In the genomic region with DNA sequence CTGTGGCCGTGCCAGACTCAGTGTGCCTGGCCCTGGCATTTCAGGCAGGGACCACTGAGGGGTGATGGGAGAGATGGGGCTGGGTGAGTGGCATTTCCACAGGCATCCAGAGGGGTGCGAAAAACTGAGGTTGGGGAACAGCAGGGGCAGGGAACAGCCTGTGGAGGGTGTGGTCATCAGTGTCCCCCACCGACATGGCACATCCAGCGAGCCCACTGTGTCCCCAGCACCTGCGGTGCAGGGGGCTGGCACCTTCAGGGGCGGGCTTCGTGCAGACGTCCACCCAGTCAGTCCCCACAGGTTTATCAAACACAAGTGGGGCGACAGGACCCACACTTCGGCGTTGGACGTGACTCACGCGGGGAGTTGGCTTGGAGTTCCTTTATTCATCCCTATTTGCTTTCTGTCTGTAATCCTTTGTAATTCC, we compare ENCODE assay signal across 15 cellular contexts. TPM values are rescaled to one million over a fixed set of nuclear protein-coding genes. Genes with fewer than 3 reads are reported as not detected.
DNase-seq lines count a peak whose midpoint lies in the region; ATAC-seq and TF ChIP-seq lines count a peak whose summit lies in the region.
"Had no signal": no experiment of that assay in that cellular context is flagged by ENCODE, and none has a peak within 500 bp of the region (broad histone marks: within the 10 kb centered on the region; RNA-seq: fewer than 3 reads in every experiment).

No MANE protein-coding gene starts in this region.

- H3K4me1 Mint-ChIP-seq in dendritic cell treated with granulocyte-macrophage colony-stimulating factor and Interleukin-4, amounts not matched to agents 40 ng/mL and 50 ng/mL, for 4 days (ENCODE audit: low read depth) = peaks cover 56% of the 10 kb centered on the region

- H3K9ac ChIP-seq in mesenchymal stem cell (ENCODE audit: low read length) = no peak overlapping the region
- H3K9ac ChIP-seq: BLaER1, SK-N-SH had no signal

- DNase-seq in mesenchymal stem cell = no peak
- DNase-seq in upper lobe of right lung = peak; percentile 48
- no peak for DNase-seq in T-helper 9 cell
- DNase-seq in RKO (ENCODE audit: low spot score) = no peak
- DNase-seq: CD8-positive, alpha-beta memory T cell; DMS79; NCI-H1105; NCI-H748 treated with DMSO at 0.1 percent for 48 hours; NK-92 treated with Interleukin-12 subunit alpha and Interleukin-12 subunit beta, amount 100 ng/mL, for 24 hours; SHP77 treated with DMSO at 0.1 percent for 48 hours; SK-N-SH had no signal

- CTCF ChIA-PET in HEK293 (lab: Yijun Ruan, JAX) = no interaction called here

- H3K9me3 Mint-ChIP-seq in dendritic cell treated with granulocyte-macrophage colony-stimulating factor and Interleukin-4, amounts not matched to agents 40 ng/mL and 50 ng/mL, for 4 days = no peaks in the 10 kb centered on the region
- H3K9me3 Mint-ChIP-seq: CD8-positive, alpha-beta memory T cell had no signal

- H2BK120ac ChIP-seq in mesenchymal stem cell (ENCODE audit: low read depth, low read length) = no peak overlapping the region

- 97% methylated on average over 11 of the region's 14 CpGs for WGBS in mesenchymal stem cell

- no peak overlapping the region for H4K8ac ChIP-seq in mesenchymal stem cell (ENCODE audit: low read length)

- POLR2A ChIA-PET in HEK293 (lab: Yijun Ruan, JAX) = no interaction called here

- ATAC-seq in upper lobe of right lung (no peak), HG02678 (IDR thresholded peaks at IDR 0.05; ENCODE audit: unreplicated experiment) (no peak)

- H3K4me1 ChIP-seq in HEK293 (ENCODE audit: control insufficient read depth, insufficient read depth, low read length) (peaks cover 4% of the 10 kb centered on the region; the same call in 1 of the 2 replicates), mesenchymal stem cell (ENCODE audit: control insufficient read depth, insufficient read depth, low read depth, low read length) (peaks cover 5% of the 10 kb centered on the region), upper lobe of right lung (no peaks in the 10 kb centered on the region)

- peak overlapping the region in 1 of 2 experiments; percentile 54 for H3K23ac ChIP-seq in mesenchymal stem cell (ENCODE audit: low read length in 2 of 2)

- H2BK15ac ChIP-seq in mesenchymal stem cell (ENCODE audit: low read depth, poor library complexity, severe bottlenecking) = peak overlapping the region; percentile 15

- H3K9me3 ChIP-seq in HEK293 (ENCODE audit: control insufficient read depth, insufficient read depth, low read depth, low read length) = no peaks in the 10 kb centered on the region
- H3K9me3 ChIP-seq in mesenchymal stem cell (ENCODE audit: control insufficient read depth, low read length) = no peaks in the 10 kb centered on the region
- H3K9me3 ChIP-seq in upper lobe of right lung = no peaks in the 10 kb centered on the region
- H3K9me3 ChIP-seq: SK-N-SH had no signal

- H3K79me1 ChIP-seq in mesenchymal stem cell (replicated peaks; ENCODE audit: low read length, poor library complexity, severe bottlenecking) = peaks cover 59% of the 10 kb centered on the region

- no peak overlapping the region for H2BK12ac ChIP-seq in mesenchymal stem cell (ENCODE audit: low read length in 2 of 2)

- no peak overlapping the region for H2AFZ ChIP-seq in mesenchymal stem cell (ENCODE audit: low read depth, low read length)

- H2BK5ac ChIP-seq in mesenchymal stem cell (ENCODE audit: low read depth, low read length, poor library complexity, severe bottlenecking) = no peak overlapping the region

- TF ChIP-seq CTCF in HEK293 (tag by site-specific recombination; IDR thresholded peaks at IDR 0.05) (no peak), upper lobe of right lung (IDR thresholded peaks at IDR 0.05) (no peak)

- H3K4me3 Mint-ChIP-seq in dendritic cell treated with granulocyte-macrophage colony-stimulating factor and Interleukin-4, amounts not matched to agents 40 ng/mL and 50 ng/mL, for 4 days = no peak overlapping the region
- H3K4me3 Mint-ChIP-seq: CD8-positive, alpha-beta memory T cell had no signal

- no peaks in the 10 kb centered on the region for H3K27me3 Mint-ChIP-seq in dendritic cell treated with granulocyte-macrophage colony-stimulating factor and Interleukin-4, amounts not matched to agents 40 ng/mL and 50 ng/mL, for 4 days
- H3K27me3 Mint-ChIP-seq: CD8-positive, alpha-beta memory T cell had no signal

- H3K4ac ChIP-seq in mesenchymal stem cell (ENCODE audit: low read depth in 1 of 2, low read length in 2 of 2) = no peak overlapping the region

- H3K4me3 ChIP-seq in HEK293 (ENCODE audit: low read depth, low read length) (no peak overlapping the region), mesenchymal stem cell (ENCODE audit: insufficient read depth in 1 of 2, low read depth in 1 of 2, low read length in 2 of 2) (no peak overlapping the region), upper lobe of right lung (no peak overlapping the region)
- H3K4me3 ChIP-seq: BLaER1 had no signal

- no peak overlapping the region for H3K4me2 ChIP-seq in mesenchymal stem cell (ENCODE audit: low read length, poor library complexity, severe bottlenecking)
- H3K4me2 ChIP-seq: BLaER1, SK-N-SH had no signal

- H3K36me3 ChIP-seq in HEK293 (ENCODE audit: control insufficient read depth in 2 of 2, insufficient read depth in 1 of 2, low read length in 2 of 2) (peaks cover 0 to 4% of the 10 kb centered on the region in 2 experiments; a peak in 1 of 3 replicates), mesenchymal stem cell (ENCODE audit: control insufficient read depth in 1 of 2, insufficient read depth in 2 of 2, low read depth in 1 of 2, low read length in 2 of 2) (peaks cover 0 to 14% of the 10 kb centered on the region in 2 experiments), upper lobe of right lung (no peaks in the 10 kb centered on the region)

- H3K27me3 ChIP-seq in mesenchymal stem cell (ENCODE audit: control insufficient read depth in 1 of 2, insufficient read depth in 1 of 2, low read length in 2 of 2) (no peaks in the 10 kb centered on the region), upper lobe of right lung (no peaks in the 10 kb centered on the region)
- H3K27me3 ChIP-seq: BLaER1 had no signal

- peak overlapping the region; percentile 9 for H3K27ac Mint-ChIP-seq in dendritic cell treated with granulocyte-macrophage colony-stimulating factor and Interleukin-4, amounts not matched to agents 40 ng/mL and 50 ng/mL, for 4 days

- H3K14ac ChIP-seq in mesenchymal stem cell (ENCODE audit: low read length in 2 of 2) = no peak overlapping the region

- no peak overlapping the region for H3K18ac ChIP-seq in mesenchymal stem cell (ENCODE audit: low read depth in 1 of 2, low read length in 2 of 2)

- H3K27ac ChIP-seq in HEK293 (ENCODE audit: extremely low read depth, low read depth, low read length) = no peak overlapping the region
- no peak overlapping the region for H3K27ac ChIP-seq in mesenchymal stem cell (ENCODE audit: low read length, poor library complexity, severe bottlenecking)
- H3K27ac ChIP-seq in upper lobe of right lung = no peak overlapping the region
- H3K27ac ChIP-seq: BLaER1 had no signal

- H3K36me3 Mint-ChIP-seq in dendritic cell treated with granulocyte-macrophage colony-stimulating factor and Interleukin-4, amounts not matched to agents 40 ng/mL and 50 ng/mL, for 4 days (ENCODE audit: low read depth) = peaks cover 22% of the 10 kb centered on the region

- no peak overlapping the region for H4K91ac ChIP-seq in mesenchymal stem cell (ENCODE audit: low read length)

- no peak overlapping the region for H2AK5ac ChIP-seq in mesenchymal stem cell (ENCODE audit: low read length, severe bottlenecking)

- intact Hi-C loops in dendritic cell treated with granulocyte-macrophage colony-stimulating factor and Interleukin-4, amounts not matched to agents 40 ng/mL and 50 ng/mL, for 4 days (cut with micrococcal nuclease) = no loop called here
- intact Hi-C loops in upper lobe of right lung (cut with DNase I) = no loop called here

TF ChIP-seq in HEK293, 187 proteins besides CTCF, POLR2A, EP300 and RAD21:
- TF ChIP-seq ZNF341 (tag by site-specific recombination; IDR thresholded peaks at IDR 0.05; ENCODE audit: low read depth) (peak; percentile 69), REPIN1 (tag by site-specific recombination; IDR thresholded peaks at IDR 0.05; ENCODE audit: low read depth) (no peak), ZIC2 (tag by site-specific recombination; IDR thresholded peaks at IDR 0.05) (0 out of 2 replicates have a peak, but pooled peaks have one; percentile 12)

RNA-seq across cellular contexts. Expression of gene CUX1, which starts 14.8 kb away (rescaled TPM):
- polyA plus RNA-seq in mesenchymal stem cell (2013, experiment 1 of 2) = 62.6 TPM
- 60.3 TPM for polyA plus RNA-seq in mesenchymal stem cell (2013, experiment 2 of 2)
- 132 TPM for total RNA-seq in upper lobe of right lung
